In genomic region chr2:75199428-75200011, GRCh38 we compare ENCODE assay signal across 2 cellular contexts.
TF ChIP-seq lines count a peak whose summit lies in the region.

TACR1 (minus strand) TSS chr2:75199520; CDS start chr2:75198934, 586 bp downstream.

TF ChIP-seq in SK-N-SH, 30 proteins besides CTCF, POLR2A, EP300 and RAD21 (continued from another document):
- TF ChIP-seq, protein P1, sequence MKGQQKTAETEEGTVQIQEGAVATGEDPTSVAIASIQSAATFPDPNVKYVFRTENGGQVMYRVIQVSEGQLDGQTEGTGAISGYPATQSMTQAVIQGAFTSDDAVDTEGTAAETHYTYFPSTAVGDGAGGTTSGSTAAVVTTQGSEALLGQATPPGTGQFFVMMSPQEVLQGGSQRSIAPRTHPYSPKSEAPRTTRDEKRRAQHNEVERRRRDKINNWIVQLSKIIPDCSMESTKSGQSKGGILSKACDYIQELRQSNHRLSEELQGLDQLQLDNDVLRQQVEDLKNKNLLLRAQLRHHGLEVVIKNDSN (IDR thresholded peaks at IDR 0.05; ENCODE audit: borderline replicate concordance, low read depth) = no peak

TF ChIP-seq in K562, 482 proteins besides CTCF, POLR2A, EP300 and RAD21 (continued from another document):
- TF ChIP-seq, protein P2, sequence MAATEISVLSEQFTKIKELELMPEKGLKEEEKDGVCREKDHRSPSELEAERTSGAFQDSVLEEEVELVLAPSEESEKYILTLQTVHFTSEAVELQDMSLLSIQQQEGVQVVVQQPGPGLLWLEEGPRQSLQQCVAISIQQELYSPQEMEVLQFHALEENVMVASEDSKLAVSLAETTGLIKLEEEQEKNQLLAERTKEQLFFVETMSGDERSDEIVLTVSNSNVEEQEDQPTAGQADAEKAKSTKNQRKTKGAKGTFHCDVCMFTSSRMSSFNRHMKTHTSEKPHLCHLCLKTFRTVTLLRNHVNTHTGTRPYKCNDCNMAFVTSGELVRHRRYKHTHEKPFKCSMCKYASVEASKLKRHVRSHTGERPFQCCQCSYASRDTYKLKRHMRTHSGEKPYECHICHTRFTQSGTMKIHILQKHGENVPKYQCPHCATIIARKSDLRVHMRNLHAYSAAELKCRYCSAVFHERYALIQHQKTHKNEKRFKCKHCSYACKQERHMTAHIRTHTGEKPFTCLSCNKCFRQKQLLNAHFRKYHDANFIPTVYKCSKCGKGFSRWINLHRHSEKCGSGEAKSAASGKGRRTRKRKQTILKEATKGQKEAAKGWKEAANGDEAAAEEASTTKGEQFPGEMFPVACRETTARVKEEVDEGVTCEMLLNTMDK (IDR thresholded peaks at IDR 0.05; ENCODE audit: borderline replicate concordance, insufficient read depth, low read depth, low read length, poor library complexity, severe bottlenecking) = peak; percentile 80
- TF ChIP-seq SMC3 (conservative IDR thresholded peaks at IDR 0.05; ENCODE audit: insufficient read depth, low read depth, low read length) (0 out of 2 replicates have a peak, but pooled peaks have one; percentile 17), HNRNPLL (IDR thresholded peaks at IDR 0.05; ENCODE audit: low read depth, low read length, poor library complexity, severe bottlenecking) (peak; percentile 77), GABPB2 (CRISPR knock-in tag; conservative IDR thresholded peaks at IDR 0.05) (no peak), POLR2AphosphoS5 (IDR thresholded peaks at IDR 0.05; ENCODE audit: control insufficient read depth, insufficient read depth, low read depth, low read length) (no peak), RFX5 (IDR thresholded peaks at IDR 0.05; ENCODE audit: low read depth, low read length) (no peak)
